ENCODE assay signal across 9 cellular contexts in the genomic region with DNA sequence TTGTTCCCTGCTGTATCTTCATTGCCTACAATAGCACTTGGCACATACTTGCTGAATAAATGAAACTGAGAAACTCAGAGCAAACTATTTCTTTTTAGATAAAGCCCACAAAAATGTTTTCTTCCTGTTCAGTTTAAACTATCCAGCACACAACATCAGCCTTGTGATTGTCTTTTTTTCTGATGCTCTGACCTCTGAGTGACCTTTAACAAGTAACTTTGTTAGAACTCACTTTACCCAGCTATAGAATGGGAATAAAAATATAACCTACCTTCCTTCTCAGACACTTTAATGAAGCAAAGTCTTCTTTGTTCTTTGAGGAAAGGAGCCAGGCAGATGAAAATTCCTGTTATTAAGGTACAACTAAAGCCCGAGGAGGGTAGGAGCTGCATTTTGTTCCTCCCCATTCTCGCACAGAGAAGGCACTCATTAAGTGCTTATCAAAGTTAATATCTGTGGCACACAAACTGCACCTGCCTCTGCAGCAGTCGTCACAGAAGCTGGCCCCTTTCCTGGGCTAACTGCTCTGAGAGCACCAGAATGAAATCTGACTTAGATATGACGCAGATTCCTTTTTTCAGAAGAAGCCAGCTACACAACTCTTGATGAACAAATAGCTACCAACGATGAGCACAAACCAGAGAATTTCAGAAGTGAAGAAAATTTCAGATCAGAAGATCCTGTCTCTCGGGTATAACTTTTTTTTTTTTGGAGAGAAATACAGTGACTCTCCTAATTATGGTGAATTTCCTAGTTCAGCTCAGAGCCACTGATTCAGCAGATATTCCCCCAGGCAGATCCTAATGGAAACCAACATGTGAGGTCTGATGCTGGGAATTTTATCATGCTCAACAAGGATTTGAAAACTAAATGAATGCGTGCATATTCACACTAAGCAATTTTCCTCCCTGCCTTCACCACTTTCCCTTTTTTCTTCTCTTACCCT. TPM values are rescaled to one million over a fixed set of nuclear protein-coding genes. Genes with fewer than 3 reads are reported as not detected.
DNase-seq lines count a peak whose midpoint lies in the region; ATAC-seq, FAIRE-seq and TF ChIP-seq lines count a peak whose summit lies in the region.
"Had no signal": no experiment of that assay in that cellular context is flagged by ENCODE, and none has a peak within 500 bp of the region (broad histone marks: within the 10 kb centered on the region; RNA-seq: fewer than 3 reads in every experiment).

No MANE protein-coding gene starts in this region.

- no peak for FAIRE-seq in endothelial cell of umbilical vein (lab: Jason Lieb, UNC)
- no peak for FAIRE-seq in HTR-8/SVneo (lab: Jason Lieb, UNC)
- FAIRE-seq: astrocyte had no signal

- TF ChIP-seq CTCF in CD14-positive monocyte (IDR thresholded peaks at IDR 0.05) (no peak), endothelial cell of umbilical vein (IDR thresholded peaks at IDR 0.05; ENCODE audit: extremely low read depth in 1 of 2, insufficient read depth in 1 of 2, low read depth in 1 of 2, low read length in 2 of 2) (no peak)

- H2AFZ ChIP-seq in endothelial cell of umbilical vein (ENCODE audit: low read depth, low read length): peak overlapping the region; percentile 2

- DNase-seq in CD14-positive monocyte (ENCODE audit: low spot score): peak; percentile 54
- peak in 2 of 3 donors; percentile 34 to 44 for DNase-seq in T-helper 17 cell
- DNase-seq in endothelial cell of umbilical vein (ENCODE audit: low read depth, low spot score): no peak
- peak; percentile 44 to 56 for DNase-seq in stimulated activated CD4-positive, alpha-beta T cell treated with anti-CD3 and anti-CD28 coated beads, Interleukin-2, amount 100 ng/mL, for 24 hours
- no peak for DNase-seq in GM19240 (ENCODE audit: insufficient read length, low spot score)
- no peak for DNase-seq in GOT3 (lab: John Stamatoyannopoulos, UW)
- DNase-seq in HTR-8/SVneo (ENCODE audit: insufficient read length, low spot score): no peak

- H3K27me3 Mint-ChIP-seq in CD14-positive monocyte (ENCODE audit: low read depth in 3 of 3): peaks cover 0 to 2% (median 2%) of the 10 kb centered on the region in 3 donors
- no peaks in the 10 kb centered on the region for H3K27me3 Mint-ChIP-seq in T-helper 17 cell

- no peaks in the 10 kb centered on the region for H3K4me1 ChIP-seq in endothelial cell of umbilical vein (ENCODE audit: control insufficient read depth, extremely low read depth, insufficient read depth, low read length)

- dilution Hi-C loops in endothelial cell of umbilical vein (cut with MboI; ENCODE audit: extremely low pct_ligation_motif_present, low sequenced_read_pairs): no loop called here

- POLR2A ChIA-PET in endothelial cell of umbilical vein (lab: Charles Lee): no interaction called here

- intact Hi-C loops in CD14-positive monocyte (cut with micrococcal nuclease) (loop anchor here (2.0 to 10.0 kb wide), 4 partner anchors 30 to 360 kb away; partner anchors contain the start of gene NR3C1 (in 1 of the 2)), endothelial cell of umbilical vein (cut with micrococcal nuclease) (no loop called here)

- H3K27ac ChIP-seq in endothelial cell of umbilical vein (ENCODE audit: insufficient read depth, low read depth, low read length): no peak overlapping the region

- H3K9me3 Mint-ChIP-seq in CD14-positive monocyte: peaks cover 0 to 4% (median 0%) of the 10 kb centered on the region in 7 donors

- H3K4me2 ChIP-seq in endothelial cell of umbilical vein (ENCODE audit: insufficient read depth, low read length): no peak overlapping the region

- H3K4me1 Mint-ChIP-seq in CD14-positive monocyte (peaks cover 69% of the 10 kb centered on the region), T-helper 17 cell (peaks cover 40% of the 10 kb centered on the region)

- H4K20me1 ChIP-seq in endothelial cell of umbilical vein (replicated peaks; ENCODE audit: control insufficient read depth, extremely low read depth, insufficient read depth, low read length): no peaks in the 10 kb centered on the region

- H3K9ac ChIP-seq in endothelial cell of umbilical vein (replicated peaks; ENCODE audit: extremely low read depth, insufficient read depth, low read length): no peak overlapping the region

- BruUV-seq in endothelial cell of umbilical vein (replicated peaks; lab: Mats Ljungman, UMichigan): no TSS peak

- H3K79me2 ChIP-seq in endothelial cell of umbilical vein (ENCODE audit: control insufficient read depth, insufficient read depth, low read length): no peaks in the 10 kb centered on the region

- no peaks in the 10 kb centered on the region for H3K36me3 ChIP-seq in endothelial cell of umbilical vein (ENCODE audit: control insufficient read depth in 2 of 2, extremely low read depth in 1 of 2, insufficient read depth in 2 of 2, low read length in 2 of 2)

- peak overlapping the region; percentile 85 to 98 for H3K4me3 Mint-ChIP-seq in CD14-positive monocyte
- H3K4me3 Mint-ChIP-seq in T-helper 17 cell: peak overlapping the region; percentile 97

- H3K27ac Mint-ChIP-seq in CD14-positive monocyte (peak overlapping the region; percentile 99 to 100 (median 100)), T-helper 17 cell (peak overlapping the region; percentile 98)

- H3K9me1 ChIP-seq in endothelial cell of umbilical vein (replicated peaks; ENCODE audit: control insufficient read depth, extremely low read depth, insufficient read depth, low read length): no peaks in the 10 kb centered on the region

- no peak overlapping the region for H3K4me3 ChIP-seq in endothelial cell of umbilical vein (replicated peaks in 1 of 3; ENCODE audit: insufficient read depth in 1 of 3, low read depth in 1 of 3, low read length in 3 of 3)

- H3K9me3 ChIP-seq in T-helper 17 cell (ENCODE audit: control insufficient read depth, low read length, poor library complexity, severe bottlenecking) (no peaks in the 10 kb centered on the region), endothelial cell of umbilical vein (replicated peaks; ENCODE audit: control insufficient read depth, insufficient read depth, low read length) (no peaks in the 10 kb centered on the region)

- CTCF ChIA-PET in endothelial cell of umbilical vein (lab: Charles Lee): no interaction called here

- H3K27me3 ChIP-seq in endothelial cell of umbilical vein (ENCODE audit: control insufficient read depth in 2 of 2, insufficient read depth in 2 of 2, low read length in 2 of 2): no peaks in the 10 kb centered on the region

- no peak for TF ChIP-seq POLR2A in endothelial cell of umbilical vein (IDR thresholded peaks at IDR 0.05; ENCODE audit: low read depth, low read length)

- peak; percentile 32 for ATAC-seq in HG02642 (IDR thresholded peaks at IDR 0.05; ENCODE audit: poor library complexity, unreplicated experiment)
- ATAC-seq in T-helper 17 cell: peak; percentile 86

- peaks cover 0 to 8% of the 10 kb centered on the region in 2 donors for H3K36me3 Mint-ChIP-seq in CD14-positive monocyte
- H3K36me3 Mint-ChIP-seq in T-helper 17 cell (ENCODE audit: low read depth): peaks cover 2% of the 10 kb centered on the region

TF ChIP-seq in endothelial cell of umbilical vein, 7 proteins besides CTCF, POLR2A, EP300 and RAD21:
- TF ChIP-seq EZH2 (IDR thresholded peaks at IDR 0.05; ENCODE audit: borderline replicate concordance, low read depth, low read length, severe bottlenecking): no peak
- TF ChIP-seq, protein P1, sequence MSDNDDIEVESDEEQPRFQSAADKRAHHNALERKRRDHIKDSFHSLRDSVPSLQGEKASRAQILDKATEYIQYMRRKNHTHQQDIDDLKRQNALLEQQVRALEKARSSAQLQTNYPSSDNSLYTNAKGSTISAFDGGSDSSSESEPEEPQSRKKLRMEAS (IDR thresholded peaks at IDR 0.05; ENCODE audit: insufficient read depth, insufficient read length): no peak
- no peak for TF ChIP-seq JUN (IDR thresholded peaks at IDR 0.05; ENCODE audit: borderline replicate concordance, insufficient read depth, insufficient read length, low read depth)
- TF ChIP-seq MYC (IDR thresholded peaks at IDR 0.05; ENCODE audit: low read depth, low read length): no peak
- no peak for TF ChIP-seq GATA2 (IDR thresholded peaks at IDR 0.05; ENCODE audit: insufficient read depth, insufficient read length, low read depth, low read length)
- TF ChIP-seq POLR2AphosphoS5 (IDR thresholded peaks at IDR 0.05; ENCODE audit: insufficient read depth, low read depth, low read length): no peak

RNA-seq across cellular contexts. Expression of gene NR3C1, which starts 31.0 kb away (rescaled TPM):
- polyA plus RNA-seq in CD14-positive monocyte: 10 to 100 TPM; 75.1 to 82.8 TPM
- total RNA-seq in T-helper 17 cell: 100 to 1,000 TPM; 118 to 133 TPM
- 17.0 and 21.2 TPM in 2 replicates for total RNA-seq in endothelial cell of umbilical vein
- polyA plus RNA-seq in endothelial cell of umbilical vein: 3.0 and 4.1 TPM in 2 replicates
- 5.4 and 5.5 TPM in 2 replicates for polyA plus RNA-seq in endothelial cell of umbilical vein (2011; cell fraction: cytosol; rRNA removed)
- polyA plus RNA-seq in endothelial cell of umbilical vein (2011; cell fraction: nucleus; rRNA removed): 6.4 and 8.2 TPM in 2 replicates
- polyA plus RNA-seq in endothelial cell of umbilical vein (2012): 11.5 and 15.6 TPM in 2 replicates
- 12.0 and 13.3 TPM in 2 replicates for polyA minus RNA-seq in endothelial cell of umbilical vein
- polyA minus RNA-seq in endothelial cell of umbilical vein (2011; cell fraction: cytosol; rRNA and poly(A)+ RNA removed): 50.7 TPM
- polyA minus RNA-seq in endothelial cell of umbilical vein (2011; cell fraction: nucleus; rRNA and poly(A)+ RNA removed): 20.7 and 29.0 TPM in 2 replicates

Comparison
In these comparisons a context has a peak if more than half of its experiments do, and no peak if none do; other contexts are left out.
1. DNase-seq: peak in CD14-positive monocyte (single experiment), T-helper 17 cell (2 of 3) and stimulated activated CD4-positive, alpha-beta T cell treated with anti-CD3 and anti-CD28 coated beads, Interleukin-2, amount 100 ng/mL, for 24 hours (2 of 2); none in endothelial cell of umbilical vein (single experiment), GM19240 (single experiment), GOT3 (single experiment) and HTR-8/SVneo (single experiment).